ENCODE assay signal across 10 cellular contexts in the genomic region with DNA sequence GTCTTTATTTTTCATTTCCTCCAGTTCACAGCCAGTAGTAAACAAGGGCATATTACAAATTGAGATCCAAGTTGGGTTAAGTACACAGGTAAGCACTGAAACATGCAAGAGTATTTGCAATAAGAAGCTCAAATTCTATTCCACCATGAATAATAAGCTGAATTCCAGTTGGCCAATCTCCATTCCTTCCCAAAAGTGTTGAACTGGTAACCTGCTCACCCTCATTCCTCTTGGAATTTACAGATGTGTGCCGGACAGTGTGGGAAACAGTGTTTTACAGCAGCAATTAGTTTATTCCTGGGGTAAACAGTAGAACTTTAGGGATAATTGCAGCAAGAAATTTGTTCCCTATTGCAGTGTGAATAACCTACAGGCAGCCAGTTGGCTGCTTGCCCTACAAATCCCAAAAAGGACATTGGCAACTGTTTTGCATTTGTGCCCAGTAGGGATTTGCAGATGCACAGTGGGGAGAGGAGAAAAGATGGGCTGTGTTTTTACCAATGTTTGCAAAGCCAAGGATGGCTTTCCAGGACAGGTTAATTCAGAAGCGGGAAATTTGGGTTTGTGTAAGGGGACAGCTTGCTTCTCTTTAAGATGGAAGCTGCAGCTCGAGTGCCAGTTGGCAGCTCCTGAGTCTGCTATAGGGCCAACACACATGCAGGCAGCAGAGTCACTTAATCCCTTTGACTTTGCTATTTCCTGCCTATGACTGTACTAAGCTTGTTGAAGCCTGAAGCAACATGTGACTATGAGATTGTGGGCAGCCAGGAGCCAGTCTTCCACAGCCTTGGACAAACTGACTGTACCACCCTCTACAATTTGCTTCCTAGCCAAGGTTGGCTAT.
DNase-seq lines count a peak whose midpoint lies in the region; ATAC-seq lines count a peak whose summit lies in the region.
"Had no signal": no experiment of that assay in that cellular context is flagged by ENCODE, and none has a peak within 500 bp of the region (broad histone marks: within the 10 kb centered on the region; RNA-seq: fewer than 3 reads in every experiment).

No MANE protein-coding gene starts in this region.

- H3K79me2 ChIP-seq in trophoblast cell (ENCODE audit: control insufficient read depth, insufficient read depth, low read length, poor library complexity) = no peaks in the 10 kb centered on the region

- H3K4ac ChIP-seq in trophoblast cell (ENCODE audit: low read depth, low read length) = no peak overlapping the region

- H3K23ac ChIP-seq in trophoblast cell (ENCODE audit: low read length) = no peak overlapping the region

- H3K27me3 ChIP-seq in esophagus (ENCODE audit: control insufficient read depth in 1 of 2, insufficient read depth in 2 of 2, low read length in 2 of 2) (no peaks in the 10 kb centered on the region), trophoblast cell (ENCODE audit: insufficient read depth, low read length) (no peaks in the 10 kb centered on the region)
- H3K27me3 ChIP-seq: transverse colon had no signal

- no peaks in the 10 kb centered on the region for H3K9me3 ChIP-seq in esophagus (ENCODE audit: control insufficient read depth in 2 of 2, insufficient read depth in 1 of 2, low read depth in 1 of 2, low read length in 1 of 2)
- H3K9me3 ChIP-seq in trophoblast cell (ENCODE audit: insufficient read depth, low read depth, low read length) = no peaks in the 10 kb centered on the region
- H3K9me3 ChIP-seq: transverse colon had no signal

- H2AFZ ChIP-seq in trophoblast cell (ENCODE audit: insufficient read depth, low read length, poor library complexity) = no peak overlapping the region

- H3K14ac ChIP-seq in trophoblast cell (ENCODE audit: low read length) = no peak overlapping the region

- ATAC-seq in HG03460 (IDR thresholded peaks at IDR 0.05; ENCODE audit: unreplicated experiment) = no peak
- ATAC-seq in GM19351 (IDR thresholded peaks at IDR 0.05; ENCODE audit: unreplicated experiment) = no peak

- no peak overlapping the region for H2BK5ac ChIP-seq in trophoblast cell (ENCODE audit: low read depth, low read length, poor library complexity)

- H3K36me3 ChIP-seq in esophagus (ENCODE audit: control insufficient read depth in 2 of 2, insufficient read depth in 2 of 2, low read length in 1 of 2) (no peaks in the 10 kb centered on the region), trophoblast cell (ENCODE audit: control insufficient read depth in 1 of 2, insufficient read depth in 2 of 2, low read length in 2 of 2) (no peaks in the 10 kb centered on the region)
- H3K36me3 ChIP-seq: transverse colon had no signal

- no peak overlapping the region for H3K4me3 ChIP-seq in esophagus (ENCODE audit: low read depth in 1 of 2, low read length in 2 of 2)
- H3K4me3 ChIP-seq in trophoblast cell (ENCODE audit: low read depth, low read length) = no peak overlapping the region
- H3K4me3 ChIP-seq: transverse colon had no signal

- no peak overlapping the region for H2BK12ac ChIP-seq in trophoblast cell (ENCODE audit: low read length)

- no peaks in the 10 kb centered on the region for H3K79me1 ChIP-seq in trophoblast cell (ENCODE audit: low read length)

- no peak overlapping the region for H4K12ac ChIP-seq in trophoblast cell (ENCODE audit: low read depth, low read length)

- H3K9ac ChIP-seq in trophoblast cell (ENCODE audit: low read length) = no peak overlapping the region

- H3K4me1 ChIP-seq in esophagus (ENCODE audit: control insufficient read depth in 2 of 2, insufficient read depth in 2 of 2, low read length in 1 of 2) = no peaks in the 10 kb centered on the region
- peaks cover 0 to 3% of the 10 kb centered on the region in 2 experiments for H3K4me1 ChIP-seq in trophoblast cell (ENCODE audit: control insufficient read depth in 1 of 2, insufficient read depth in 2 of 2, low read length in 2 of 2)
- H3K4me1 ChIP-seq: transverse colon had no signal

- 31 to 50% methylated on average over 3 of the region's 3 CpGs for WGBS in esophagus, 2 donors
- WGBS in trophoblast cell (ENCODE audit: extremely low coverage, insufficient coverage, insufficient read length) = no CpG with 5 or more reads among the region's 3 CpGs

- H3K4me2 ChIP-seq in trophoblast cell (ENCODE audit: low read length) = no peak overlapping the region

- no peak overlapping the region for H2BK120ac ChIP-seq in trophoblast cell (ENCODE audit: insufficient read depth, low read length, poor library complexity)

- no peak overlapping the region for H4K91ac ChIP-seq in trophoblast cell (ENCODE audit: low read depth, low read length)

- H3K27ac ChIP-seq in esophagus (ENCODE audit: low read depth in 2 of 2, low read length in 1 of 2) = peak overlapping the region; percentile 14 to 73
- H3K27ac ChIP-seq in trophoblast cell (ENCODE audit: low read depth, low read length) = no peak overlapping the region
- H3K27ac ChIP-seq: transverse colon had no signal

- H4K8ac ChIP-seq in trophoblast cell (ENCODE audit: low read depth, low read length) = no peak overlapping the region

- no peak overlapping the region for H2AK5ac ChIP-seq in trophoblast cell (ENCODE audit: low read length)

- DNase-seq in EH (ENCODE audit: low read depth) (peak; percentile 87), NCI-H69 (lab: John Stamatoyannopoulos, UW) (peak; percentile 51), trophoblast cell (peak; percentile 63 to 90), NAMALWA (ENCODE audit: low spot score) (no peak)
- DNase-seq in stimulated activated naive CD4-positive, alpha-beta T cell treated with Interleukin-2 at 50 U/mL for 16 hours (lab: John Stamatoyannopoulos, UW) = no peak
- DNase-seq: NK-92 treated with Interleukin-12 subunit alpha and Interleukin-12 subunit beta, amount 100 ng/mL, for 24 hours; transverse colon had no signal

- no peak overlapping the region for H3K18ac ChIP-seq in trophoblast cell (ENCODE audit: low read length)

Comparison
In these comparisons a context has a peak if more than half of its experiments do, and no peak if none do; other contexts are left out.
1. DNase-seq: peak in EH (single experiment), NCI-H69 (single experiment) and trophoblast cell (2 of 2); none in stimulated activated naive CD4-positive, alpha-beta T cell treated with Interleukin-2 at 50 U/mL for 16 hours (single experiment) and NAMALWA (single experiment).